In genomic region chr7:50718876-50719275, GRCh38 we compare ENCODE assay signal across 25 cellular contexts.
DNase-seq lines count a peak whose midpoint lies in the region; ATAC-seq and TF ChIP-seq lines count a peak whose summit lies in the region.
"Had no signal": no experiment of that assay in that cellular context is flagged by ENCODE, and none has a peak within 500 bp of the region (broad histone marks: within the 10 kb centered on the region; RNA-seq: fewer than 3 reads in every experiment).

No MANE protein-coding gene starts in this region.

- DNase-seq in HuH-7 (ENCODE audit: low spot score), result peak; percentile 44
- peak; percentile 98 for DNase-seq in NCI-H510A treated with DMSO at 0.1 percent for 48 hours (lab: John Stamatoyannopoulos, UW)
- no peak for DNase-seq in mesothelial cell of epicardium (ENCODE audit: low spot score in 2 of 2, unreplicated experiment in 2 of 2)
- DNase-seq in tibial artery, result no peak
- no peak for DNase-seq in D341Med (ENCODE audit: low spot score)
- DNase-seq: ACHN; activated CD8-positive, alpha-beta T cell treated with anti-CD3 and anti-CD28 coated beads, Interleukin-2, amount 10 ng/mL, durations not matched to agents 7 days and 5 days; activated naive CD4-positive, alpha-beta T cell treated with anti-CD3 and anti-CD28 coated beads, Interleukin-2, amount 50 U/mL, for 16 hours; activated T-cell treated with anti-CD3 and anti-CD28 coated beads, Interleukin-2, amount 50 U/mL, for 24 hours; anterior cingulate cortex; DMS 273 treated with DMSO at 0.1 percent for 48 hours; dorsolateral prefrontal cortex; heart left ventricle; Kasumi-1; left ventricle myocardium superior; sigmoid colon; SJCRH30; T-helper 2 cell; testis had no signal

- no peaks in the 10 kb centered on the region for H3K9me3 ChIP-seq in tibial artery
- H3K9me3 ChIP-seq: heart left ventricle, sigmoid colon, SJCRH30, testis had no signal

- no peak overlapping the region for H3K4me3 Mint-ChIP-seq in mesothelial cell of epicardium
- H3K4me3 Mint-ChIP-seq: activated CD8-positive, alpha-beta T cell treated with anti-CD3 and anti-CD28 coated beads, Interleukin-2, amount 10 ng/mL, durations not matched to agents 7 days and 5 days; activated T-cell treated with anti-CD3 and anti-CD28 coated beads, Interleukin-2, amount 50 U/mL, for 24 hours; central memory CD8-positive, alpha-beta T cell; GM23338 had no signal

- H3K4me1 ChIP-seq in tibial artery, result peaks cover 0 to 82% (median 44%) of the 10 kb centered on the region in 4 donors
- H3K4me1 ChIP-seq: SJCRH30, testis had no signal

- intact Hi-C loops in tibial artery (cut with DNase I; ENCODE audit: low total_unique reads), result no loop called here

- no peaks in the 10 kb centered on the region for H3K36me3 ChIP-seq in tibial artery
- H3K36me3 ChIP-seq: sigmoid colon, SJCRH30 had no signal

- no peak overlapping the region for H3K4me3 ChIP-seq in tibial artery
- H3K4me3 ChIP-seq: BLaER1 treated with 17β-estradiol and CSF1 and Interleukin-3, amounts not matched to agents 10 nM and 100 nM; dorsolateral prefrontal cortex; GM23338; heart left ventricle; sigmoid colon; SJCRH30; testis had no signal

- H3K9me3 Mint-ChIP-seq in mesothelial cell of epicardium, result no peaks in the 10 kb centered on the region
- H3K9me3 Mint-ChIP-seq: activated T-cell treated with anti-CD3 and anti-CD28 coated beads, Interleukin-2, amount 50 U/mL, for 24 hours; central memory CD8-positive, alpha-beta T cell; GM23338 had no signal

- H3K36me3 Mint-ChIP-seq in mesothelial cell of epicardium, result no peaks in the 10 kb centered on the region

- no peak for TF ChIP-seq CTCF in 22Rv1 (IDR thresholded peaks at IDR 0.05)
- no peak for TF ChIP-seq CTCF in mesothelial cell of epicardium (IDR thresholded peaks at IDR 0.05; ENCODE audit: unreplicated experiment)
- TF ChIP-seq CTCF in tibial artery (IDR thresholded peaks at IDR 0.05), result no peak

- H3K27ac ChIP-seq in 22Rv1 (peak overlapping the region; percentile 63), tibial artery (no peak overlapping the region)
- H3K27ac ChIP-seq: sigmoid colon, SJCRH30, testis had no signal

- H3K27me3 ChIP-seq in tibial artery, result no peaks in the 10 kb centered on the region
- H3K27me3 ChIP-seq: BLaER1 treated with 17β-estradiol and CSF1 and Interleukin-3, amounts not matched to agents 10 nM and 100 nM; dorsolateral prefrontal cortex; heart left ventricle; sigmoid colon; testis had no signal

- no peak for ATAC-seq in GM18873 (IDR thresholded peaks at IDR 0.05; ENCODE audit: low FRiP score, unreplicated experiment)
- ATAC-seq in HG03175 (IDR thresholded peaks at IDR 0.05; ENCODE audit: unreplicated experiment), result no peak
- ATAC-seq: activated CD8-positive, alpha-beta T cell treated with anti-CD3 and anti-CD28 coated beads, Interleukin-2, amount 10 ng/mL, durations not matched to agents 7 days and 5 days had no signal

- H3K27me3 Mint-ChIP-seq in mesothelial cell of epicardium (ENCODE audit: low read depth), result no peaks in the 10 kb centered on the region
- H3K27me3 Mint-ChIP-seq: activated T-cell treated with anti-CD3 and anti-CD28 coated beads, Interleukin-2, amount 50 U/mL, for 24 hours had no signal

- peak overlapping the region; percentile 32 for H3K27ac Mint-ChIP-seq in mesothelial cell of epicardium
- H3K27ac Mint-ChIP-seq: activated CD8-positive, alpha-beta T cell treated with anti-CD3 and anti-CD28 coated beads, Interleukin-2, amount 10 ng/mL, durations not matched to agents 7 days and 5 days; activated T-cell treated with anti-CD3 and anti-CD28 coated beads, Interleukin-2, amount 50 U/mL, for 24 hours had no signal

- H3K4me1 Mint-ChIP-seq in mesothelial cell of epicardium, result peaks cover 24% of the 10 kb centered on the region

Comparison
In these comparisons a context has a peak if more than half of its experiments do, and no peak if none do; other contexts are left out.
1. DNase-seq: peak in HuH-7 (single experiment) and NCI-H510A treated with DMSO at 0.1 percent for 48 hours (single experiment); none in mesothelial cell of epicardium (0 of 2), tibial artery (0 of 2) and D341Med (single experiment).